30 cellular contexts compared by ENCODE assay signal in the genomic region with DNA sequence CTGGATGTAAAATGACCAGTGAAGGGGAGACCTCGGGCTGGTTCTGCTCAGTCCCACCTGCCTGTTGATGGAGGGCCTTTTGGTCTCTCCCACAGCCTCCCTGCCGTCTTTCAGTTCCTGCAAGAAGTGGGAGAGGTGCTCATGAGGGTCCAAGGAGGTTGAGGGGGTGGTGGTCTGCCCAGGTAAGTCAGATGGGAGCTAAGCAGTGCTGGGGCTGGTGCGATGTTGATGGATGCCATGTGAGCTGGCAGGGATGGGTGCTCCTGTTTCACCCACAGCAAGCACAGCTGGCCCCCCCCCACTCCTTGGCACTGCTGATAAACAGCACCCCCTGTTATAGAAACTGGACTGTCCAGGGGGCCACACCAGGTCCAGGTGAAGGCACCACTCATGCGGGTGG.
"Had no signal": no experiment of that assay in that cellular context is flagged by ENCODE, and none has a peak within 500 bp of the region (broad histone marks: within the 10 kb centered on the region; RNA-seq: fewer than 3 reads in every experiment).

No MANE protein-coding gene starts in this region.

- H3K27ac ChIP-seq: neural progenitor cell, ovary, parathyroid adenoma, psoas muscle, right lobe of liver, skin epidermis, spleen, suprapubic skin, testis, tibial artery, transverse colon, upper lobe of right lung, uterus had no signal

- H3K9me3 ChIP-seq: ovary, psoas muscle, right lobe of liver, spleen, suprapubic skin, testis, tibial artery, transverse colon, upper lobe of right lung, uterus had no signal

- H3K27ac Mint-ChIP-seq: naive thymus-derived CD4-positive, alpha-beta T cell; natural killer cell; progenitor cell of endocrine pancreas; stimulated activated naive B cell treated with anti-CD40 and anti-IgM and Interleukin-4, amounts not matched to agents 10 μg/mL and 1 μg/mL and 100 μg/mL, for 72 hours; type B pancreatic cell had no signal

- DNase-seq: naive thymus-derived CD4-positive, alpha-beta T cell; natural killer cell; occipital lobe; ovary; posterior cingulate gyrus; psoas muscle; right cardiac atrium; right lobe of liver; spleen; stimulated activated CD4-positive, alpha-beta T cell treated with anti-CD3 and anti-CD28 coated beads, Interleukin-12 subunit alpha, Interleukin-12 subunit beta, amount 100 ng/mL, for 4 hours; stimulated activated CD4-positive, alpha-beta T cell treated with anti-CD3 and anti-CD28 coated beads, Interleukin-1b, Interleukin-23, amount 100 ng/mL, for 48 hours; stimulated activated CD4-positive, alpha-beta T cell treated with anti-CD3 and anti-CD28 coated beads, Interleukin-4, amount 100 ng/mL, for 1 hour; stimulated activated CD4-positive, alpha-beta T cell treated with anti-CD3 and anti-CD28 coated beads, Interleukin-4, amount 100 ng/mL, for 4 hours; stimulated activated CD8-positive, alpha-beta memory T cell treated with anti-CD3 and anti-CD28 coated beads, Interleukin-4, amount 100 ng/mL, for 48 hours; stimulated activated naive B cell treated with anti-CD40 and anti-IgM and Interleukin-4, amounts not matched to agents 10 μg/mL and 1 μg/mL and 100 μg/mL, for 72 hours; stimulated activated naive CD4-positive, alpha-beta T cell treated with Interleukin-2 at 50 U/mL for 16 hours; substantia nigra; testis; tibial artery; transverse colon; upper lobe of right lung; uterus had no signal

- H3K9me3 Mint-ChIP-seq: natural killer cell; nephron; neural progenitor cell; stimulated activated naive B cell treated with anti-CD40 and anti-IgM and Interleukin-4, amounts not matched to agents 10 μg/mL and 1 μg/mL and 100 μg/mL, for 72 hours; type B pancreatic cell had no signal

- H3K9ac ChIP-seq: neural progenitor cell, parathyroid adenoma had no signal

- H3K36me3 ChIP-seq: neural progenitor cell, ovary, right lobe of liver, spleen, suprapubic skin, tibial artery, transverse colon, upper lobe of right lung, uterus had no signal

- H3K4me1 ChIP-seq: parathyroid adenoma, psoas muscle, spleen, suprapubic skin, testis, tibial artery, transverse colon, upper lobe of right lung, uterus had no signal

- H3K4me3 ChIP-seq: neural progenitor cell, ovary, psoas muscle, right lobe of liver, skin epidermis, smooth muscle cell, spleen, suprapubic skin, testis, tibial artery, transverse colon, upper lobe of right lung, uterus had no signal

- H3K4me3 Mint-ChIP-seq: naive thymus-derived CD4-positive, alpha-beta T cell; natural killer cell; nephron; neural progenitor cell; stimulated activated naive B cell treated with anti-CD40 and anti-IgM and Interleukin-4, amounts not matched to agents 10 μg/mL and 1 μg/mL and 100 μg/mL, for 72 hours; type B pancreatic cell had no signal

- H3K4me1 Mint-ChIP-seq: naive thymus-derived CD4-positive, alpha-beta T cell; natural killer cell; stimulated activated naive B cell treated with anti-CD40 and anti-IgM and Interleukin-4, amounts not matched to agents 10 μg/mL and 1 μg/mL and 100 μg/mL, for 72 hours had no signal

- ATAC-seq: naive thymus-derived CD4-positive, alpha-beta T cell; natural killer cell; psoas muscle; right cardiac atrium; right lobe of liver; stimulated activated naive B cell treated with anti-CD40 and anti-IgM and Interleukin-4, amounts not matched to agents 10 μg/mL and 1 μg/mL and 100 μg/mL, for 72 hours; upper lobe of right lung had no signal

- H3K27me3 ChIP-seq: neural progenitor cell, ovary, right lobe of liver, testis, transverse colon, upper lobe of right lung, uterus had no signal

- H3K36me3 Mint-ChIP-seq: naive thymus-derived CD4-positive, alpha-beta T cell; natural killer cell; neural progenitor cell; stimulated activated naive B cell treated with anti-CD40 and anti-IgM and Interleukin-4, amounts not matched to agents 10 μg/mL and 1 μg/mL and 100 μg/mL, for 72 hours; type B pancreatic cell had no signal
